In the genomic region with DNA sequence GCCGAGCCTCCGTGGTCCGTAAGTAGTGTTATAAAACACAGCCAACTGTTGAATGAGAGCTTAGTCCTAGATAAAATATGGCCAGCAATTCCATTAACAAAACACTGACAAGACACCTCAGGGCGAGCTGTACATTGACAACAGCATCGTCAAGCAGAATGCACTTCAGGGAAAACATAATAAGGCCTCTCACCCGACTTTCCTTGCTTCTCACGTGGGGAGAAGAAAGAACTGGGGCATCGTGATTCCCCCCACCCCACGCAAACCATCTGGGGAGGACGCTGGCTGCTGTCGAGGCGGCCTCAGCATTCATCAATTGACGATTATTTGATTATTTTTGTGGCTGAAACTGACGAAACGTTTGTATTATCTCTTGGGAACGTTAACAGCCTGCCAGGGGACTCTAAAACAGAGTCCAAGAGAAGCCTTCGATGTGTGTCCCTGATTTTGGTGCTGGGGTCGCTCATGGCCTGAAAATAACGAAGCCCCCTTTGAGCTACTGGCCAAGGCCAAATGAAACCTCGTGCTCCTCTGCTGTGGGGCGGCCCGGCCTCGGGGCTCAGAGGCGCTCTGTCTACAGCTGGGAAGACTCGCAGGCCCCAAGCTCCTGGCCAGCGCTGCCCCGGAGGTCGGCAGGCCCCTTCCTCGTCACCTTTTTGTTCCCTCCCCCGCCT, we compare ENCODE assay signal across 9 cellular contexts. TPM values are rescaled to one million over a fixed set of nuclear protein-coding genes. Genes with fewer than 3 reads are reported as not detected.
DNase-seq lines count a peak whose midpoint lies in the region; ATAC-seq and TF ChIP-seq lines count a peak whose summit lies in the region.
"Had no signal": no experiment of that assay in that cellular context is flagged by ENCODE, and none has a peak within 500 bp of the region (broad histone marks: within the 10 kb centered on the region; RNA-seq: fewer than 3 reads in every experiment).

No MANE protein-coding gene starts in this region.

- H3K4me3 ChIP-seq in DOHH2 (ENCODE audit: low read length) (peak overlapping the region; percentile 91), HCT116 (replicated peaks in 1 of 2; ENCODE audit: low read depth in 1 of 2, low read length in 2 of 2) (peak overlapping the region; percentile 89 to 98), SJCRH30 (peak overlapping the region; percentile 88), fibroblast of mammary gland (ENCODE audit: control insufficient read depth, low read depth, low read length) (peak overlapping the region; percentile 91)

- in situ Hi-C loops in GM13977 (cut with MboI; ENCODE audit: low pct_unique_long_range_greater_than_20kb, low sequenced_read_pairs, unreplicated experiment): no loop called here

- H2AFZ ChIP-seq in HCT116 (ENCODE audit: low read depth, low read length, poor library complexity, severe bottlenecking): no peak overlapping the region

- no peaks in the 10 kb centered on the region for H3K9me2 ChIP-seq in DOHH2 (replicated peaks; ENCODE audit: control insufficient read depth, low read length)
- no peaks in the 10 kb centered on the region for H3K9me2 ChIP-seq in HCT116 (ENCODE audit: insufficient read depth)

- TSS peak; percentile 92 for BruUV-seq in HCT116 (replicated peaks; lab: Mats Ljungman, UMichigan)

- H3K79me2 ChIP-seq in DOHH2 (ENCODE audit: control insufficient read depth, low read length) (peaks cover 31% of the 10 kb centered on the region), HCT116 (ENCODE audit: insufficient read depth, low read length) (peaks cover 26% of the 10 kb centered on the region)

- POLR2A ChIA-PET in HCT116 (lab: Charles Lee): interaction anchor here (1.4 to 1.6 kb wide), 2 partner anchors 12 to 35 kb away, joined by 4 to 5 read pairs; partner anchors contain the start of gene SHROOM1

- TF ChIP-seq CTCF in DOHH2 (IDR thresholded peaks at IDR 0.05; ENCODE audit: low read depth, low read length, poor library complexity, severe bottlenecking): no peak
- no peak for TF ChIP-seq CTCF in HCT116 (IDR thresholded peaks at IDR 0.05 in 2 of 3, conservative IDR thresholded peaks at IDR 0.05 in 1 of 3; ENCODE audit: borderline replicate concordance in 1 of 3, insufficient read depth in 1 of 3, low read depth in 2 of 3, low read length in 2 of 3)
- no peak for TF ChIP-seq CTCF in fibroblast of mammary gland (conservative IDR thresholded peaks at IDR 0.05; ENCODE audit: control insufficient read depth, insufficient read depth, low read depth, low read length)
- TF ChIP-seq CTCF in GM13977 (IDR thresholded peaks at IDR 0.05; ENCODE audit: extremely low read depth, insufficient read depth, missing control alignments): no peak

- RAD21 ChIA-PET in HCT116 (lab: Charles Lee; ENCODE audit: low non-redundant PET in 1 of 2, low total read pairs in 2 of 2, uncharacterized antibody in 2 of 2, unreplicated experiment in 2 of 2): no interaction called here

- intact Hi-C loops in HCT116 (cut with micrococcal nuclease): no loop called here

- no peak for DNase-seq in HCT116 (ENCODE audit: low read depth, low spot score)
- no peak for DNase-seq in SJCRH30
- no peak for DNase-seq in fibroblast of mammary gland (ENCODE audit: low read depth)
- peak; percentile 44 for DNase-seq in pons (ENCODE audit: low spot score)
- no peak for DNase-seq in foreskin melanocyte
- no peak for DNase-seq in GM13977 (ENCODE audit: low spot score)
- DNase-seq in central memory CD4-positive, alpha-beta T cell: no peak

- no peak for TF ChIP-seq POLR2A in HCT116 (IDR thresholded peaks at IDR 0.05; ENCODE audit: borderline replicate concordance, extremely low read depth, insufficient read depth, insufficient read length)

- peak overlapping the region; percentile 99 for H3K9ac ChIP-seq in HCT116 (ENCODE audit: low read length)

- H3K4me2 ChIP-seq in DOHH2 (ENCODE audit: low read length) (peak overlapping the region; percentile 85), HCT116 (ENCODE audit: low read length) (peak overlapping the region; percentile 82)

- peak; percentile 61 for ATAC-seq in HCT116

- H4K20me1 ChIP-seq in DOHH2 (ENCODE audit: control insufficient read depth, insufficient read depth, low read depth, low read length) (0 out of 2 replicates have a peak, but pooled peaks cover 6% of the 10 kb centered on the region), HCT116 (ENCODE audit: insufficient read depth) (no peaks in the 10 kb centered on the region)

- H3F3A ChIP-seq in DOHH2 (ENCODE audit: control insufficient read depth, insufficient read depth): peaks cover 4% of the 10 kb centered on the region

- H3K4me1 ChIP-seq in DOHH2 (ENCODE audit: control insufficient read depth, low read length): peaks cover 16% of the 10 kb centered on the region
- peaks cover 4 to 17% of the 10 kb centered on the region in 2 experiments for H3K4me1 ChIP-seq in HCT116 (ENCODE audit: control insufficient read depth in 1 of 2, insufficient read depth in 2 of 2, low read length in 2 of 2)
- peaks cover 3% of the 10 kb centered on the region; the same call in 1 of the 2 replicates for H3K4me1 ChIP-seq in SJCRH30

- H3K27ac ChIP-seq in DOHH2 (ENCODE audit: low read depth, low read length) (no peak overlapping the region), HCT116 (ENCODE audit: low read depth, low read length) (peak overlapping the region; percentile 70), SJCRH30 (peak overlapping the region; percentile 64)

- no peak for TF ChIP-seq RAD21 in HCT116 (IDR thresholded peaks at IDR 0.05; ENCODE audit: low read depth)

- H3K9me3 ChIP-seq in DOHH2 (ENCODE audit: control insufficient read depth, insufficient read depth, low read length) (no peaks in the 10 kb centered on the region), HCT116 (ENCODE audit: control insufficient read depth in 1 of 2, insufficient read depth in 1 of 2, low read depth in 1 of 2, low read length in 2 of 2) (no peaks in the 10 kb centered on the region), SJCRH30 (replicated peaks) (no peaks in the 10 kb centered on the region)

- H3K27me3 ChIP-seq in DOHH2 (ENCODE audit: control insufficient read depth, low read length) (peaks cover 2% of the 10 kb centered on the region; the same call in 1 of the 2 replicates), HCT116 (ENCODE audit: insufficient read depth, low read length) (no peaks in the 10 kb centered on the region), SJCRH30 (no peaks in the 10 kb centered on the region)

- H3K36me3 ChIP-seq in DOHH2 (ENCODE audit: control insufficient read depth, low read length) (peaks cover 37% of the 10 kb centered on the region), HCT116 (ENCODE audit: control insufficient read depth in 1 of 2, insufficient read depth in 2 of 2, low read length in 2 of 2) (peaks cover 4 to 15% of the 10 kb centered on the region in 2 experiments; a peak in 2 of 4 replicates), SJCRH30 (peaks cover 21% of the 10 kb centered on the region)

- CTCF ChIA-PET in HCT116 (lab: Charles Lee): interaction anchor here (1.1 to 2.1 kb wide), 3 partner anchors 17 to 479 kb away, joined by 4 to 6 read pairs (median 6); no protein-coding TSS in a partner anchor

TF ChIP-seq in HCT116, 20 proteins besides CTCF, POLR2A, EP300 and RAD21:
- no peak for TF ChIP-seq ZNF274 (IDR thresholded peaks at IDR 0.05; ENCODE audit: low read depth, low read length)
- TF ChIP-seq JUND (IDR thresholded peaks at IDR 0.05): no peak
- TF ChIP-seq EGR1 (IDR thresholded peaks at IDR 0.05; ENCODE audit: low read depth): 0 out of 2 replicates have a peak, but pooled peaks have one; percentile 52
- TF ChIP-seq, protein P1, sequence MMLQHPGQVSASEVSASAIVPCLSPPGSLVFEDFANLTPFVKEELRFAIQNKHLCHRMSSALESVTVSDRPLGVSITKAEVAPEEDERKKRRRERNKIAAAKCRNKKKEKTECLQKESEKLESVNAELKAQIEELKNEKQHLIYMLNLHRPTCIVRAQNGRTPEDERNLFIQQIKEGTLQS (IDR thresholded peaks at IDR 0.05): no peak
- no peak for TF ChIP-seq TCF7L2 (IDR thresholded peaks at IDR 0.05; ENCODE audit: borderline replicate concordance, extremely low read depth, insufficient read depth, insufficient read length)
- no peak for TF ChIP-seq ZBTB33 (IDR thresholded peaks at IDR 0.05; ENCODE audit: extremely low read depth, insufficient replicate concordance, low read length)
- no peak for TF ChIP-seq SIN3A (IDR thresholded peaks at IDR 0.05; ENCODE audit: low read depth)

RNA-seq across cellular contexts. Expression of gene GDF9, which starts 0.5 kb away (rescaled TPM):
- 0.49 TPM for total RNA-seq in HCT116 (2021; ENCODE audit: unreplicated experiment)
- polyA plus RNA-seq in HCT116 (2012): 0.24 and 0.36 TPM in 2 replicates
- total RNA-seq in SJCRH30 (2014; rRNA removed; shearing (Covaris generic)): 0.20 and 0.57 TPM in 2 replicates
- total RNA-seq: M059J had no signal

RNA-seq across cellular contexts. Expression of gene UQCRQ, which starts 0.6 kb away (rescaled TPM):
- 528 TPM for total RNA-seq in HCT116 (2021; ENCODE audit: unreplicated experiment)
- 276 and 358 TPM in 2 replicates for polyA plus RNA-seq in HCT116 (2012)
- total RNA-seq in SJCRH30 (2014; rRNA removed; shearing (Covaris generic)): 229 and 261 TPM in 2 replicates

RNA-seq across cellular contexts. Expression of gene LEAP2, which starts 7.7 kb away (rescaled TPM):
- 1.2 TPM for total RNA-seq in HCT116 (2021; ENCODE audit: unreplicated experiment)
- polyA plus RNA-seq in HCT116 (2012): 0.75 and 0.77 TPM in 2 replicates
- 1.2 and 1.6 TPM in 2 replicates for total RNA-seq in SJCRH30 (2014; rRNA removed; shearing (Covaris generic))

RNA-seq across cellular contexts. Expression of gene SHROOM1, which starts 35.4 kb away (rescaled TPM):
- 9.5 TPM for total RNA-seq in HCT116 (2021; ENCODE audit: unreplicated experiment)
- polyA plus RNA-seq in HCT116 (2012): 5.0 and 5.6 TPM in 2 replicates
- total RNA-seq in SJCRH30 (2014; rRNA removed; shearing (Covaris generic)): 1.6 and 2.5 TPM in 2 replicates

RNA-seq across cellular contexts. Expression of gene SOWAHA, which starts 52.7 kb away (rescaled TPM):
- 0.39 TPM for total RNA-seq in HCT116 (2021; ENCODE audit: unreplicated experiment)
- polyA plus RNA-seq in HCT116 (2012): 0.07 and 0.18 TPM in 2 replicates
- total RNA-seq in SJCRH30 (2014; rRNA removed; shearing (Covaris generic)): 0.02 and 0.08 TPM in 2 replicates
